ENCODE assay signal across 10 cellular contexts in genomic region chr3:49900491-49901153, GRCh38. TPM values are rescaled to one million over a fixed set of nuclear protein-coding genes. Genes with fewer than 3 reads are reported as not detected.
A peak's percentile ranks its signal among the peaks of the same experiment; 100 is the strongest.
DNase-seq lines count a peak whose midpoint lies in the region; ATAC-seq and TF ChIP-seq lines count a peak whose summit lies in the region.
"Had no signal": no experiment of that assay in that cellular context is flagged by ENCODE, and none has a peak within 500 bp of the region (broad histone marks: within the 10 kb centered on the region; RNA-seq: fewer than 3 reads in every experiment).

No MANE protein-coding gene starts in this region.

- H3K4me1 Mint-ChIP-seq in T-helper 17 cell: peaks cover 13% of the 10 kb centered on the region

- no peak overlapping the region for H2AFZ ChIP-seq in hepatocyte

- H3K27me3 ChIP-seq in hepatocyte (no peaks in the 10 kb centered on the region), transverse colon (no peaks in the 10 kb centered on the region)
- H3K27me3 ChIP-seq: brain microvascular endothelial cell had no signal

- no peaks in the 10 kb centered on the region for H4K20me1 ChIP-seq in hepatocyte (ENCODE audit: insufficient read depth, poor library complexity, severe bottlenecking)

- no peak for ATAC-seq in T-helper 17 cell

- no peaks in the 10 kb centered on the region for H3K79me2 ChIP-seq in hepatocyte

- peak overlapping the region; percentile 45 for H3K4me2 ChIP-seq in hepatocyte

- no peak overlapping the region for H3K4me3 Mint-ChIP-seq in T-helper 17 cell
- H3K4me3 Mint-ChIP-seq: T-helper 2 cell treated with Interferon-gamma antibody and Interleukin-4, amounts not matched to agents 5 μg/mL and 100 μg/mL, for 36 hours had no signal

- in situ Hi-C loops in transverse colon (cut with MboI; ENCODE audit: low pct_ligation_motif_present in 1 of 4, low pct_unique_long_range_greater_than_20kb in 1 of 4, low sequenced_read_pairs in 3 of 4): no loop called here

- peak overlapping the region; percentile 29 for H3K27ac Mint-ChIP-seq in T-helper 17 cell

- TF ChIP-seq CTCF in hepatocyte (IDR thresholded peaks at IDR 0.05; ENCODE audit: poor library complexity) (no peak), transverse colon (IDR thresholded peaks at IDR 0.05) (no peak)

- TF ChIP-seq EP300 in transverse colon (IDR thresholded peaks at IDR 0.05; ENCODE audit: low read depth): no peak

- H3K27me3 Mint-ChIP-seq in T-helper 17 cell: no peaks in the 10 kb centered on the region

- peak; percentile 75 for TF ChIP-seq POLR2A in transverse colon (IDR thresholded peaks at IDR 0.05)

- no peaks in the 10 kb centered on the region for H3K36me3 Mint-ChIP-seq in T-helper 17 cell (ENCODE audit: low read depth)

- H3K4me3 ChIP-seq in hepatocyte: no peak overlapping the region
- peak overlapping the region in 2 of 4 donors; percentile 15 to 50 for H3K4me3 ChIP-seq in transverse colon

- 67% methylated on average over 8 of the region's 8 CpGs for WGBS in hepatocyte (ENCODE audit: low lambda C conversion rate, missing lambda C conversion rate)
- WGBS in transverse colon (ENCODE audit: low coverage in 1 of 2), 2 donors: 39 to 75% methylated on average over 4 to 5 of the region's 8 CpGs

- H3K27ac ChIP-seq in hepatocyte (peak overlapping the region; percentile 87), transverse colon (peak overlapping the region; percentile 83 to 86 (median 85))
- H3K27ac ChIP-seq: brain microvascular endothelial cell had no signal

- intact Hi-C loops in transverse colon (cut with DNase I; ENCODE audit: low total_unique reads): loop anchor here (10.0 kb wide), 1 partner anchor 196 kb away; no protein-coding TSS in a partner anchor

- H3K36me3 ChIP-seq in hepatocyte (replicated peaks; ENCODE audit: insufficient read depth, low read depth) (no peaks in the 10 kb centered on the region), transverse colon (peaks cover 0 to 8% (median 0%) of the 10 kb centered on the region in 4 donors)
- H3K36me3 ChIP-seq: brain microvascular endothelial cell had no signal

- DNase-seq in HT-29 (ENCODE audit: low spot score) (peak; percentile 88), T-helper 17 cell (no peak), hepatocyte (ENCODE audit: low spot score) (peak; percentile 73), transverse colon (peak; percentile 90), globus pallidus (ENCODE audit: low spot score) (no peak), NCI-H2107 (lab: John Stamatoyannopoulos, UW) (no peak)
- no peak for DNase-seq in stimulated activated CD4-positive, alpha-beta T cell treated with anti-CD3 and anti-CD28 coated beads, Interleukin-4, amount 100 ng/mL, for 1 hour
- DNase-seq: brain microvascular endothelial cell had no signal

- H3K4me1 ChIP-seq in hepatocyte (ENCODE audit: insufficient read depth): peaks cover 23% of the 10 kb centered on the region
- H3K4me1 ChIP-seq in transverse colon: peaks cover 21 to 55% (median 53%) of the 10 kb centered on the region in 4 donors

- H3K9me3 ChIP-seq in T-helper 17 cell (ENCODE audit: control insufficient read depth, low read length, poor library complexity, severe bottlenecking) (no peaks in the 10 kb centered on the region), hepatocyte (ENCODE audit: low read depth) (no peaks in the 10 kb centered on the region), transverse colon (no peaks in the 10 kb centered on the region)

- no peaks in the 10 kb centered on the region for H3K9me2 ChIP-seq in hepatocyte (replicated peaks; ENCODE audit: insufficient read depth)

RNA-seq across cellular contexts. Expression of gene MST1R, which starts 3.1 kb away (rescaled TPM):
- 60.3 and 64.4 TPM in 2 replicates for total RNA-seq in HT-29 (2014; rRNA removed; shearing (Covaris generic))
- 1 to 10 TPM in 1 of 2 donors, under 1 TPM in 1; 0.63 to 1.7 TPM for total RNA-seq in T-helper 17 cell
- 7.5 and 8.7 TPM in 2 replicates for total RNA-seq in hepatocyte
- polyA plus RNA-seq in hepatocyte: 5.3 and 12.1 TPM in 2 replicates
- total RNA-seq in transverse colon: 100 to 1,000 TPM in 3 of 4 donors, 10 to 100 TPM in 1; 92.8 to 323 (median 138) TPM

RNA-seq across cellular contexts. Expression of gene MON1A, which starts 29.0 kb away (rescaled TPM):
- total RNA-seq in HT-29 (2014; rRNA removed; shearing (Covaris generic)): 13.6 and 15.1 TPM in 2 replicates
- total RNA-seq in T-helper 17 cell: 1 to 10 TPM; 2.3 to 4.6 TPM
- total RNA-seq in hepatocyte: 10.7 and 13.6 TPM in 2 replicates
- polyA plus RNA-seq in hepatocyte: 9.5 and 11.5 TPM in 2 replicates
- total RNA-seq in transverse colon: 10 to 100 TPM in 1 of 4 donors, 1 to 10 TPM in 2, under 1 TPM in 1; 0.80 to 10.5 (median 8.7) TPM

RNA-seq across cellular contexts. Expression of gene CAMKV, which starts 30.9 kb away (rescaled TPM):
- not detected in 2 replicates for total RNA-seq in HT-29 (2014; rRNA removed; shearing (Covaris generic))
- under 1 TPM; 0.47 to 0.89 TPM for total RNA-seq in T-helper 17 cell
- 3.5 and 3.9 TPM in 2 replicates for total RNA-seq in hepatocyte
- polyA plus RNA-seq in hepatocyte: 2.0 and 2.7 TPM in 2 replicates
- under 1 TPM in 1 of 4 donors, not detected in 3; 0.14 TPM for total RNA-seq in transverse colon
- total RNA-seq: lower leg skin had no signal

RNA-seq across cellular contexts. Expression of gene RBM6, which starts 39.3 kb away (rescaled TPM):
- 17.4 and 23.7 TPM in 2 replicates for total RNA-seq in HT-29 (2014; rRNA removed; shearing (Covaris generic))
- 100 to 1,000 TPM; 129 to 148 TPM for total RNA-seq in T-helper 17 cell
- 59.6 and 69.0 TPM in 2 replicates for total RNA-seq in hepatocyte
- polyA plus RNA-seq in hepatocyte: 47.2 and 78.5 TPM in 2 replicates
- 100 to 1,000 TPM in 3 of 4 donors, 10 to 100 TPM in 1; 89.7 to 256 (median 152) TPM for total RNA-seq in transverse colon

RNA-seq across cellular contexts. Expression of gene TRAIP, which starts 44.3 kb away (rescaled TPM):
- total RNA-seq in HT-29 (2014; rRNA removed; shearing (Covaris generic)): 10.3 and 12.8 TPM in 2 replicates
- total RNA-seq in T-helper 17 cell (1 to 10 TPM; 4.8 to 5.5 TPM), hepatocyte (2.5 and 4.9 TPM in 2 replicates), transverse colon (1 to 10 TPM; 1.2 to 1.7 (median 1.6) TPM)
- polyA plus RNA-seq in hepatocyte: 3.1 and 6.6 TPM in 2 replicates

Comparison
In these comparisons a context has a peak if more than half of its experiments do, and no peak if none do; other contexts are left out.
1. DNase-seq: peak in HT-29 (single experiment), hepatocyte (single experiment) and transverse colon (single experiment); none in T-helper 17 cell (0 of 3), stimulated activated CD4-positive, alpha-beta T cell treated with anti-CD3 and anti-CD28 coated beads, Interleukin-4, amount 100 ng/mL, for 1 hour (single experiment), globus pallidus (single experiment) and NCI-H2107 (single experiment).